Comparison of ENCODE assay signal across 22 cellular contexts in genomic region chr2:38293152-38293865, GRCh38.
"Had no signal": no experiment of that assay in that cellular context is flagged by ENCODE, and none has a peak within 500 bp of the region (broad histone marks: within the 10 kb centered on the region; RNA-seq: fewer than 3 reads in every experiment).

No MANE protein-coding gene starts in this region.

- H3K4me1 ChIP-seq: breast epithelium, heart left ventricle, prostate gland, spleen, upper lobe of right lung had no signal

- H3K27me3 ChIP-seq: breast epithelium, dorsolateral prefrontal cortex, esophagus muscularis mucosa, heart left ventricle, spleen, upper lobe of right lung had no signal

- H3K4me3 ChIP-seq: breast epithelium, dorsolateral prefrontal cortex, esophagus muscularis mucosa, heart left ventricle, prostate gland, spleen, upper lobe of right lung had no signal

- ATAC-seq: activated T-cell treated with anti-CD3 and anti-CD28 coated beads, Interleukin-2, amount 50 U/mL, for 4 hours; left cardiac atrium; natural killer cell; stimulated activated naive CD8-positive, alpha-beta T cell treated with anti-CD3 and anti-CD28 coated beads, Interleukin-15, Interleukin-2, amounts not matched to agents 100 U/mL and 50 U/mL, for 24 hours; upper lobe of right lung; WTC11 had no signal

- H3K4me3 Mint-ChIP-seq: activated naive CD8-positive, alpha-beta T cell treated with anti-CD3 and anti-CD28 coated beads for 36 hours; activated T-cell treated with anti-CD3 and anti-CD28 coated beads, Interleukin-2, amount 50 U/mL, for 4 hours; central memory CD8-positive, alpha-beta T cell; natural killer cell; WTC11 had no signal

- FAIRE-seq: colon had no signal

- H3K27ac Mint-ChIP-seq: activated naive CD8-positive, alpha-beta T cell treated with anti-CD3 and anti-CD28 coated beads for 36 hours; activated T-helper 2 cell treated with anti-CD3 and anti-CD28 coated beads, Interferon-gamma antibody, Interleukin-2, Interleukin-4, amounts not matched to agents 10 μg/mL and 5 μg/mL and 100 μg/mL, durations not matched to agents 14 hours and 24 hours and 36 hours; natural killer cell; WTC11 had no signal

- H3K9me3 Mint-ChIP-seq: activated naive CD8-positive, alpha-beta T cell treated with anti-CD3 and anti-CD28 coated beads for 36 hours; activated T-cell treated with anti-CD3 and anti-CD28 coated beads, Interleukin-2, amount 50 U/mL, for 4 hours; activated T-helper 2 cell treated with anti-CD3 and anti-CD28 coated beads, Interferon-gamma antibody, Interleukin-2, Interleukin-4, amounts not matched to agents 10 μg/mL and 5 μg/mL and 100 μg/mL, durations not matched to agents 14 hours and 24 hours and 36 hours; central memory CD8-positive, alpha-beta T cell; natural killer cell; WTC11 had no signal

- DNase-seq: activated CD8-positive, alpha-beta memory T cell treated with anti-CD3 and anti-CD28 coated beads, Interleukin-2, amount 50 U/mL, for 48 hours; activated naive CD4-positive, alpha-beta T cell; activated naive CD8-positive, alpha-beta T cell treated with anti-CD3 and anti-CD28 coated beads for 36 hours; activated T-cell treated with anti-CD3 and anti-CD28 coated beads, Interleukin-2, amount 50 U/mL, for 4 hours; dorsolateral prefrontal cortex; heart left ventricle; islet precursor cell; left cardiac atrium; midbrain; natural killer cell; spleen; stimulated activated CD4-positive, alpha-beta T cell treated with anti-CD3 and anti-CD28 coated beads, Interleukin-4, amount 100 ng/mL, for 24 hours; stimulated activated naive CD8-positive, alpha-beta T cell treated with anti-CD3 and anti-CD28 coated beads, Interleukin-15, Interleukin-2, amounts not matched to agents 100 U/mL and 50 U/mL, for 24 hours; T-helper 9 cell; upper lobe of right lung had no signal

- H3K36me3 ChIP-seq: prostate gland had no signal

- H3K4me1 Mint-ChIP-seq: activated naive CD8-positive, alpha-beta T cell treated with anti-CD3 and anti-CD28 coated beads for 36 hours; central memory CD8-positive, alpha-beta T cell; natural killer cell had no signal

- H3K27ac ChIP-seq: breast epithelium, dorsolateral prefrontal cortex, esophagus muscularis mucosa, heart left ventricle, prostate gland, spleen, upper lobe of right lung had no signal

- H3K9me3 ChIP-seq: breast epithelium, esophagus muscularis mucosa, heart left ventricle, prostate gland, spleen, upper lobe of right lung had no signal

- H3K27me3 Mint-ChIP-seq: activated naive CD8-positive, alpha-beta T cell treated with anti-CD3 and anti-CD28 coated beads for 36 hours had no signal
